ENCODE assay signal across 32 cellular contexts in the genomic region with DNA sequence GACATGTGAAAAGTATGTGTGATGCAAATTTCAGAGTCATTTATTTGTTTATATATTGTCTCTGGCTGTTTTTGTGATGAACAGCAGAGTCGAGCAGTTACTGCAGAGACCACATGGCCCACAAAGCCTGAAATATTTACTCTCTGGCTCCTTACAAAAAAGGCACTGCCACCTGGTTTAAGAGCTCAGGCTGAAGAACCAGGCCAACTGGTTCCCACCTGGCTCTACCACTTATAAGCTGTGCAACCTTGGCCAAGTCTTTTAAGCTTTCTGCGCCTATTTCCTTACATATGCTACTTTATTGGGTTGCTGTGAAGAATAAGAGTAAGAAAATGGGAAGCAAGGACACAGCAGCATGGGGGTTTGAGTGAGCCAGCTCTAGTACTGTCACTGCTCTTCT.
DNase-seq lines count a peak whose midpoint lies in the region; ATAC-seq and TF ChIP-seq lines count a peak whose summit lies in the region.
"Had no signal": no experiment of that assay in that cellular context is flagged by ENCODE, and none has a peak within 500 bp of the region (broad histone marks: within the 10 kb centered on the region; RNA-seq: fewer than 3 reads in every experiment).

No MANE protein-coding gene starts in this region.

- H3K36me3 Mint-ChIP-seq in stimulated activated naive B cell treated with anti-CD40 and anti-IgM and Interleukin-4, amounts not matched to agents 10 μg/mL and 1 μg/mL and 100 μg/mL, for 72 hours: peaks cover 7 to 16% of the 10 kb centered on the region in 2 donors
- H3K36me3 Mint-ChIP-seq: activated naive CD8-positive, alpha-beta T cell; CD8-positive, alpha-beta T cell; neural progenitor cell; stimulated activated memory B cell treated with anti-CD40 and anti-IgM and Interleukin-4, amounts not matched to agents 10 μg/mL and 1 μg/mL and 100 μg/mL, for 72 hours had no signal

- H3K4me1 Mint-ChIP-seq in stimulated activated naive B cell treated with anti-CD40 and anti-IgM and Interleukin-4, amounts not matched to agents 10 μg/mL and 1 μg/mL and 100 μg/mL, for 72 hours: no peaks in the 10 kb centered on the region
- H3K4me1 Mint-ChIP-seq: neural progenitor cell; stimulated activated memory B cell treated with anti-CD40 and anti-IgM and Interleukin-4, amounts not matched to agents 10 μg/mL and 1 μg/mL and 100 μg/mL, for 72 hours had no signal

- H3K4me3 Mint-ChIP-seq in stimulated activated naive B cell treated with anti-CD40 and anti-IgM and Interleukin-4, amounts not matched to agents 10 μg/mL and 1 μg/mL and 100 μg/mL, for 72 hours: no peak overlapping the region
- H3K4me3 Mint-ChIP-seq: activated CD8-positive, alpha-beta T cell treated with anti-CD3 and anti-CD28 coated beads, Interleukin-2, amount 10 ng/mL, durations not matched to agents 7 days and 5 days; activated naive CD8-positive, alpha-beta T cell; CD8-positive, alpha-beta T cell; effector memory CD8-positive, alpha-beta T cell; neural progenitor cell; stimulated activated memory B cell treated with anti-CD40 and anti-IgM and Interleukin-4, amounts not matched to agents 10 μg/mL and 1 μg/mL and 100 μg/mL, for 72 hours; T-helper 1 cell treated with Interleukin-12 subunit alpha and Interleukin-12 subunit beta and Interleukin-4 antibody, amounts not matched to agents 30 μg/mL and 1 μg/mL, for 36 hours had no signal

- no peak overlapping the region for H3K27ac Mint-ChIP-seq in stimulated activated naive B cell treated with anti-CD40 and anti-IgM and Interleukin-4, amounts not matched to agents 10 μg/mL and 1 μg/mL and 100 μg/mL, for 72 hours
- H3K27ac Mint-ChIP-seq: activated CD8-positive, alpha-beta T cell treated with anti-CD3 and anti-CD28 coated beads, Interleukin-2, amount 10 ng/mL, durations not matched to agents 7 days and 5 days; activated naive CD8-positive, alpha-beta T cell; CD8-positive, alpha-beta T cell; effector memory CD8-positive, alpha-beta T cell; neural progenitor cell; stimulated activated memory B cell treated with anti-CD40 and anti-IgM and Interleukin-4, amounts not matched to agents 10 μg/mL and 1 μg/mL and 100 μg/mL, for 72 hours; T-helper 1 cell treated with Interleukin-12 subunit alpha and Interleukin-12 subunit beta and Interleukin-4 antibody, amounts not matched to agents 30 μg/mL and 1 μg/mL, for 36 hours had no signal

- ATAC-seq in stimulated activated naive B cell treated with anti-CD40 and anti-IgM and Interleukin-4, amounts not matched to agents 10 μg/mL and 1 μg/mL and 100 μg/mL, for 72 hours (replicated peaks): no peak
- ATAC-seq: A549; activated CD8-positive, alpha-beta T cell treated with anti-CD3 and anti-CD28 coated beads, Interleukin-2, amount 10 ng/mL, durations not matched to agents 7 days and 5 days; CD8-positive, alpha-beta T cell; effector memory CD8-positive, alpha-beta T cell; heart right ventricle; right lobe of liver; stimulated activated memory B cell treated with anti-CD40 and anti-IgM and Interleukin-4, amounts not matched to agents 10 μg/mL and 1 μg/mL and 100 μg/mL, for 72 hours had no signal

- WGBS in spleen, 5 donors: 90 to 94% (median 91%) methylated on average over 2 of the region's 2 CpGs

- H3K27ac ChIP-seq in SJCRH30: no peak overlapping the region
- no peak overlapping the region for H3K27ac ChIP-seq in spleen
- H3K27ac ChIP-seq: A549, coronary artery, esophagus muscularis mucosa, heart right ventricle, neural progenitor cell, right lobe of liver, SK-N-MC, vagina had no signal

- TF ChIP-seq POLR2A in spleen (IDR thresholded peaks at IDR 0.05): no peak

- no peaks in the 10 kb centered on the region for H3K4me1 ChIP-seq in SJCRH30
- H3K4me1 ChIP-seq in spleen: no peaks in the 10 kb centered on the region
- H3K4me1 ChIP-seq: A549, esophagus muscularis mucosa, HAP-1, heart right ventricle, neural progenitor cell had no signal

- H3K27me3 Mint-ChIP-seq in stimulated activated naive B cell treated with anti-CD40 and anti-IgM and Interleukin-4, amounts not matched to agents 10 μg/mL and 1 μg/mL and 100 μg/mL, for 72 hours: no peaks in the 10 kb centered on the region
- H3K27me3 Mint-ChIP-seq: activated naive CD8-positive, alpha-beta T cell; effector memory CD8-positive, alpha-beta T cell; stimulated activated memory B cell treated with anti-CD40 and anti-IgM and Interleukin-4, amounts not matched to agents 10 μg/mL and 1 μg/mL and 100 μg/mL, for 72 hours had no signal

- intact Hi-C loops in spleen (cut with DNase I; ENCODE audit: low total_unique reads): no loop called here

- TF ChIP-seq CTCF in spleen (IDR thresholded peaks at IDR 0.05 in 8 of 11, conservative IDR thresholded peaks at IDR 0.05 in 3 of 11): no peak

- H3K9me3 Mint-ChIP-seq in stimulated activated naive B cell treated with anti-CD40 and anti-IgM and Interleukin-4, amounts not matched to agents 10 μg/mL and 1 μg/mL and 100 μg/mL, for 72 hours: no peaks in the 10 kb centered on the region
- H3K9me3 Mint-ChIP-seq: CD8-positive, alpha-beta T cell; neural progenitor cell; stimulated activated memory B cell treated with anti-CD40 and anti-IgM and Interleukin-4, amounts not matched to agents 10 μg/mL and 1 μg/mL and 100 μg/mL, for 72 hours; T-helper 1 cell treated with Interleukin-12 subunit alpha and Interleukin-12 subunit beta and Interleukin-4 antibody, amounts not matched to agents 30 μg/mL and 1 μg/mL, for 36 hours had no signal

- H3K9me3 ChIP-seq in SJCRH30 (replicated peaks) (no peaks in the 10 kb centered on the region), spleen (no peaks in the 10 kb centered on the region)
- H3K9me3 ChIP-seq: A549, esophagus muscularis mucosa, HAP-1, heart right ventricle, MG63, right lobe of liver, vagina had no signal

- H3K36me3 ChIP-seq in SJCRH30 (no peaks in the 10 kb centered on the region), spleen (no peaks in the 10 kb centered on the region)
- H3K36me3 ChIP-seq: esophagus muscularis mucosa, HAP-1, heart right ventricle, MG63, neural progenitor cell, right lobe of liver, vagina had no signal

- no peaks in the 10 kb centered on the region for H3K27me3 ChIP-seq in SJCRH30
- no peaks in the 10 kb centered on the region for H3K27me3 ChIP-seq in spleen (replicated peaks in 1 of 7)
- H3K27me3 ChIP-seq: esophagus muscularis mucosa, heart right ventricle, MG63, neural progenitor cell, right lobe of liver, vagina had no signal

- H3K4me3 ChIP-seq in SJCRH30 (no peak overlapping the region), spleen (no peak overlapping the region)
- H3K4me3 ChIP-seq: A549, coronary artery, esophagus muscularis mucosa, HAP-1, heart right ventricle, MG63, neural progenitor cell, right lobe of liver, SK-N-MC, vagina had no signal

- DNase-seq in NCI-H2171 treated with DMSO at 0.1 percent for 48 hours (lab: John Stamatoyannopoulos, UW) (peak; percentile 55), NCI-H2171 (lab: John Stamatoyannopoulos, UW) (no peak), NCI-H510A treated with DMSO at 0.1 percent for 48 hours (lab: John Stamatoyannopoulos, UW) (peak; percentile 94), left kidney (ENCODE audit: low read depth, low spot score) (peak; percentile 11), SJCRH30 (no peak), activated gamma-delta T cell treated with Interleukin-2 at 50 U/mL for 16 hours (no peak), spleen (no peak)
- no peak for DNase-seq in stimulated activated naive B cell treated with anti-CD40 and anti-IgM and Interleukin-4, amounts not matched to agents 10 μg/mL and 1 μg/mL and 100 μg/mL, for 72 hours
- DNase-seq: activated CD4-positive, CD25-positive, alpha-beta regulatory T cell treated with anti-CD3 and anti-CD28 coated beads, Interleukin-2, amount 50 U/mL, for 72 hours; activated CD8-positive, alpha-beta T cell treated with anti-CD3 and anti-CD28 coated beads, Interleukin-2, amount 10 ng/mL, durations not matched to agents 7 days and 5 days; AML-193; anterior cingulate cortex; CD8-positive, alpha-beta T cell; effector memory CD8-positive, alpha-beta T cell; foreskin melanocyte; heart right ventricle; KBM-7; mesendoderm; MG63; NCI-H1417 treated with DMSO at 0.1 percent for 48 hours; right lobe of liver; stimulated activated CD4-positive, alpha-beta T cell treated with anti-CD3 and anti-CD28 coated beads, Interleukin-4, amount 100 ng/mL, for 24 hours had no signal

Comparison
In these comparisons a context has a peak if more than half of its experiments do, and no peak if none do; other contexts are left out.
1. DNase-seq: peak in NCI-H2171 treated with DMSO at 0.1 percent for 48 hours (single experiment), NCI-H510A treated with DMSO at 0.1 percent for 48 hours (single experiment) and left kidney (single experiment); none in NCI-H2171 (single experiment), SJCRH30 (0 of 2), activated gamma-delta T cell treated with Interleukin-2 at 50 U/mL for 16 hours (single experiment), spleen (single experiment) and stimulated activated naive B cell treated with anti-CD40 and anti-IgM and Interleukin-4, amounts not matched to agents 10 μg/mL and 1 μg/mL and 100 μg/mL, for 72 hours (single experiment).